1 cellular context compared by ENCODE assay signal in the genomic region with DNA sequence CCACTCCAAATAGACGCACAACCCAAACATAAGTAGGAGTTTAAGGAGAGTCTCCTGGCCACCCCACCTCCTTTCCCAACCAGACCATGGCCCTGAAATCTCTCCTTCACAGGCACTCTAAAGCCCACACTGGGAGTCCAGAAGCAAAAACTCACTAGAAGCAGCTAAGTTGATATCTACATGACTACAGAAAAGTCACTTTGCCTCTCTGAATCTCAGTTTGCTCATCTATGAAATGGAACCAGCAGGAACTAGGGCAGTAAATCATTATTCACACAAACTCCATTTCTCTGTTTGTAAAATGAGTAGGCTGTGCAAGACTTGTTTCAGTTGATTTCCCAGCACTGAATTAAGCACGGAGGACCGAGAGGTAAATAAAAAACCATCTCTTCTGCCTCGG.
TF ChIP-seq lines count a peak whose summit lies in the region.

No MANE protein-coding gene starts in this region.

TF ChIP-seq in A549, 52 proteins besides CTCF, POLR2A, EP300 and RAD21:
- TF ChIP-seq CEBPB (IDR thresholded peaks at IDR 0.05) (no peak), KDM1A (IDR thresholded peaks at IDR 0.05; ENCODE audit: low read depth) (peak; percentile 61; the same call in 1 of the 2 replicates), HOXB5 (CRISPR knock-in tag; IDR thresholded peaks at IDR 0.05) (no peak)
- TF ChIP-seq, protein P1, sequence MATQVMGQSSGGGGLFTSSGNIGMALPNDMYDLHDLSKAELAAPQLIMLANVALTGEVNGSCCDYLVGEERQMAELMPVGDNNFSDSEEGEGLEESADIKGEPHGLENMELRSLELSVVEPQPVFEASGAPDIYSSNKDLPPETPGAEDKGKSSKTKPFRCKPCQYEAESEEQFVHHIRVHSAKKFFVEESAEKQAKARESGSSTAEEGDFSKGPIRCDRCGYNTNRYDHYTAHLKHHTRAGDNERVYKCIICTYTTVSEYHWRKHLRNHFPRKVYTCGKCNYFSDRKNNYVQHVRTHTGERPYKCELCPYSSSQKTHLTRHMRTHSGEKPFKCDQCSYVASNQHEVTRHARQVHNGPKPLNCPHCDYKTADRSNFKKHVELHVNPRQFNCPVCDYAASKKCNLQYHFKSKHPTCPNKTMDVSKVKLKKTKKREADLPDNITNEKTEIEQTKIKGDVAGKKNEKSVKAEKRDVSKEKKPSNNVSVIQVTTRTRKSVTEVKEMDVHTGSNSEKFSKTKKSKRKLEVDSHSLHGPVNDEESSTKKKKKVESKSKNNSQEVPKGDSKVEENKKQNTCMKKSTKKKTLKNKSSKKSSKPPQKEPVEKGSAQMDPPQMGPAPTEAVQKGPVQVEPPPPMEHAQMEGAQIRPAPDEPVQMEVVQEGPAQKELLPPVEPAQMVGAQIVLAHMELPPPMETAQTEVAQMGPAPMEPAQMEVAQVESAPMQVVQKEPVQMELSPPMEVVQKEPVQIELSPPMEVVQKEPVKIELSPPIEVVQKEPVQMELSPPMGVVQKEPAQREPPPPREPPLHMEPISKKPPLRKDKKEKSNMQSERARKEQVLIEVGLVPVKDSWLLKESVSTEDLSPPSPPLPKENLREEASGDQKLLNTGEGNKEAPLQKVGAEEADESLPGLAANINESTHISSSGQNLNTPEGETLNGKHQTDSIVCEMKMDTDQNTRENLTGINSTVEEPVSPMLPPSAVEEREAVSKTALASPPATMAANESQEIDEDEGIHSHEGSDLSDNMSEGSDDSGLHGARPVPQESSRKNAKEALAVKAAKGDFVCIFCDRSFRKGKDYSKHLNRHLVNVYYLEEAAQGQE (IDR thresholded peaks at IDR 0.05) = no peak
